ENCODE assay signal across 2 cellular contexts in the genomic region with DNA sequence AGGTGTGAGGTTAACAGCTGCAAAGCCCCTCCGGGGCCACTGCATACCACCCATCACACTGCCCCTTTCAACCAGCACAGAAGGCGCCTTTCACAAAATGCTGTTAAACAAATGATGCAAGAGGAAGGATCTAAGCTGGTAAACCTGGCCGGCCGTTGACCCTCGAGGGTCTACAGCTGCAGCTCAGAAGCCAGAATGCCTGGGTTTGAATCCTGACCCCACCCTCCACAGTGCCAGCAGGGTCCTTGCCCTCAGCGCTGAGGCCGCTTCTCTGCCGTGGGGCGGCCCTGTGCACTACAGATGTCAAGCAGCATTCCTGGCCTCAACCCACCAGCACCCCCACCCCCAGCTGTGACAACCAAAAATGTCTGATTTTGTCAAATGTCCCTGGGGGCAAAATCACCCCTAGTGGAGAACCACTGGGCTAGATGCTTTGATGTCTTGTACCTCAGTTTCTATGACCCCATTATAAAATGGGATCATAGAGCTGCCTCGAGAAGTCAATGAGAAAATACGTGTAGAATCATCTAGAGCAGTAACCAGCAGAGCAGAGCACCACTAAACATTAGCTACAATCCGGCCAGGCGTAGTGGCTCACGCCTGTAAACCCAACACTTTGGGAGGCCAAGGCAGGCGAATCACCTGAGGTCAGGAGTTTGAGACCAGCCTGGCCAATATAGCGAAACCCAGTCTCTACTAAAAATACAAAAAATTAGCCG.
TF ChIP-seq lines count a peak whose summit lies in the region.

No MANE protein-coding gene starts in this region.

TF ChIP-seq in HepG2, 621 proteins besides CTCF, POLR2A, EP300 and RAD21 (continues in another document):
- TF ChIP-seq THAP9 (CRISPR knock-in tag; IDR thresholded peaks at IDR 0.05; ENCODE audit: borderline replicate concordance) (no peak), RBFOX2 (IDR thresholded peaks at IDR 0.05; ENCODE audit: low read depth, low read length) (no peak), CC2D1A (CRISPR knock-in tag; IDR thresholded peaks at IDR 0.05) (no peak), ATF4 (CRISPR knock-in tag; IDR thresholded peaks at IDR 0.05) (peak in 1 of 2 experiments; percentile 40; a peak in 1 of 4 replicates), CCAR2 (optimal IDR thresholded peaks at IDR 0.05; ENCODE audit: low read depth, low read length) (no peak)
- TF ChIP-seq, protein P1, sequence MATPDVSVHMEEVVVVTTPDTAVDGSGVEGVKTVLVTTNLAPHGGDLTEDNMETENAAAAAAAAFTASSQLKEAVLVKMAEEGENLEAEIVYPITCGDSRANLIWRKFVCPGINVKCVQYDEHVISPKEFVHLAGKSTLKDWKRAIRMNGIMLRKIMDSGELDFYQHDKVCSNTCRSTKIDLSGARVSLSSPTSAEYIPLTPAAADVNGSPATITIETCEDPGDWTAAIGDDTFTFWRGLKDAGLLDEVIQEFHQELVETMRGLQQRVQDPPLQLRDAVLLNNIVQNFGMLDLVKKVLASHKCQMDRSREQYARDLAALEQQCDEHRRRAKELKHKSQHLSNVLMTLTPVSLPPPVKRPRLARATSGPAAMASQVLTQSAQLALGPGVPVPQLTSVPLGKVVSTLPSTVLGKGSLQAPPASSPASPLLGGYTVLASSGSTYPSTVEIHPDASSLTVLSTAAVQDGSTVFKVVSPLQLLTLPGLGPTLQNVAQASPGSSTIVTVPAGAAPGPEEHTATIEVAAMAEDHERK (CRISPR knock-in tag; IDR thresholded peaks at IDR 0.05; ENCODE audit: low read depth) = no peak
- TF ChIP-seq, protein P2, sequence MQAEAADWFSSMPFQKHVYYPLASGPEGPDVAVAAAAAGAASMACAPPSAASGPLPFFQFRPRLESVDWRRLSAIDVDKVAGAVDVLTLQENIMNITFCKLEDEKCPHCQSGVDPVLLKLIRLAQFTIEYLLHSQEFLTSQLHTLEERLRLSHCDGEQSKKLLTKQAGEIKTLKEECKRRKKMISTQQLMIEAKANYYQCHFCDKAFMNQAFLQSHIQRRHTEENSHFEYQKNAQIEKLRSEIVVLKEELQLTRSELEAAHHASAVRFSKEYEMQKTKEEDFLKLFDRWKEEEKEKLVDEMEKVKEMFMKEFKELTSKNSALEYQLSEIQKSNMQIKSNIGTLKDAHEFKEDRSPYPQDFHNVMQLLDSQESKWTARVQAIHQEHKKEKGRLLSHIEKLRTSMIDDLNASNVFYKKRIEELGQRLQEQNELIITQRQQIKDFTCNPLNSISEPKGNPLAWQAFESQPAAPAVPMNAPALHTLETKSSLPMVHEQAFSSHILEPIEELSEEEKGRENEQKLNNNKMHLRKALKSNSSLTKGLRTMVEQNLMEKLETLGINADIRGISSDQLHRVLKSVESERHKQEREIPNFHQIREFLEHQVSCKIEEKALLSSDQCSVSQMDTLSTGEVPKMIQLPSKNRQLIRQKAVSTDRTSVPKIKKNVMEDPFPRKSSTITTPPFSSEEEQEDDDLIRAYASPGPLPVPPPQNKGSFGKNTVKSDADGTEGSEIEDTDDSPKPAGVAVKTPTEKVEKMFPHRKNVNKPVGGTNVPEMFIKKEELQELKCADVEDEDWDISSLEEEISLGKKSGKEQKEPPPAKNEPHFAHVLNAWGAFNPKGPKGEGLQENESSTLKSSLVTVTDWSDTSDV (CRISPR knock-in tag; IDR thresholded peaks at IDR 0.05) = no peak
- TF ChIP-seq, protein P3, sequence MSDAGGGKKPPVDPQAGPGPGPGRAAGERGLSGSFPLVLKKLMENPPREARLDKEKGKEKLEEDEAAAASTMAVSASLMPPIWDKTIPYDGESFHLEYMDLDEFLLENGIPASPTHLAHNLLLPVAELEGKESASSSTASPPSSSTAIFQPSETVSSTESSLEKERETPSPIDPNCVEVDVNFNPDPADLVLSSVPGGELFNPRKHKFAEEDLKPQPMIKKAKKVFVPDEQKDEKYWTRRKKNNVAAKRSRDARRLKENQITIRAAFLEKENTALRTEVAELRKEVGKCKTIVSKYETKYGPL (CRISPR knock-in tag; IDR thresholded peaks at IDR 0.05) = no peak

TF ChIP-seq in GM23338, 12 proteins besides CTCF, POLR2A, EP300 and RAD21:
- TF ChIP-seq CREB1 (CRISPR knock-in tag; IDR thresholded peaks at IDR 0.05; ENCODE audit: low read depth) = no peak
- TF ChIP-seq, protein P4, sequence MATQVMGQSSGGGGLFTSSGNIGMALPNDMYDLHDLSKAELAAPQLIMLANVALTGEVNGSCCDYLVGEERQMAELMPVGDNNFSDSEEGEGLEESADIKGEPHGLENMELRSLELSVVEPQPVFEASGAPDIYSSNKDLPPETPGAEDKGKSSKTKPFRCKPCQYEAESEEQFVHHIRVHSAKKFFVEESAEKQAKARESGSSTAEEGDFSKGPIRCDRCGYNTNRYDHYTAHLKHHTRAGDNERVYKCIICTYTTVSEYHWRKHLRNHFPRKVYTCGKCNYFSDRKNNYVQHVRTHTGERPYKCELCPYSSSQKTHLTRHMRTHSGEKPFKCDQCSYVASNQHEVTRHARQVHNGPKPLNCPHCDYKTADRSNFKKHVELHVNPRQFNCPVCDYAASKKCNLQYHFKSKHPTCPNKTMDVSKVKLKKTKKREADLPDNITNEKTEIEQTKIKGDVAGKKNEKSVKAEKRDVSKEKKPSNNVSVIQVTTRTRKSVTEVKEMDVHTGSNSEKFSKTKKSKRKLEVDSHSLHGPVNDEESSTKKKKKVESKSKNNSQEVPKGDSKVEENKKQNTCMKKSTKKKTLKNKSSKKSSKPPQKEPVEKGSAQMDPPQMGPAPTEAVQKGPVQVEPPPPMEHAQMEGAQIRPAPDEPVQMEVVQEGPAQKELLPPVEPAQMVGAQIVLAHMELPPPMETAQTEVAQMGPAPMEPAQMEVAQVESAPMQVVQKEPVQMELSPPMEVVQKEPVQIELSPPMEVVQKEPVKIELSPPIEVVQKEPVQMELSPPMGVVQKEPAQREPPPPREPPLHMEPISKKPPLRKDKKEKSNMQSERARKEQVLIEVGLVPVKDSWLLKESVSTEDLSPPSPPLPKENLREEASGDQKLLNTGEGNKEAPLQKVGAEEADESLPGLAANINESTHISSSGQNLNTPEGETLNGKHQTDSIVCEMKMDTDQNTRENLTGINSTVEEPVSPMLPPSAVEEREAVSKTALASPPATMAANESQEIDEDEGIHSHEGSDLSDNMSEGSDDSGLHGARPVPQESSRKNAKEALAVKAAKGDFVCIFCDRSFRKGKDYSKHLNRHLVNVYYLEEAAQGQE (IDR thresholded peaks at IDR 0.05; ENCODE audit: unreplicated experiment) = no peak
- TF ChIP-seq ETS1 (IDR thresholded peaks at IDR 0.05) = no peak
- no peak for TF ChIP-seq ZNF114 (CRISPR knock-in tag; IDR thresholded peaks at IDR 0.05)
- TF ChIP-seq EZH2 (IDR thresholded peaks at IDR 0.05; ENCODE audit: low read depth, unreplicated experiment) = no peak
